Comparison of ENCODE assay signal across 21 cellular contexts in the genomic region with DNA sequence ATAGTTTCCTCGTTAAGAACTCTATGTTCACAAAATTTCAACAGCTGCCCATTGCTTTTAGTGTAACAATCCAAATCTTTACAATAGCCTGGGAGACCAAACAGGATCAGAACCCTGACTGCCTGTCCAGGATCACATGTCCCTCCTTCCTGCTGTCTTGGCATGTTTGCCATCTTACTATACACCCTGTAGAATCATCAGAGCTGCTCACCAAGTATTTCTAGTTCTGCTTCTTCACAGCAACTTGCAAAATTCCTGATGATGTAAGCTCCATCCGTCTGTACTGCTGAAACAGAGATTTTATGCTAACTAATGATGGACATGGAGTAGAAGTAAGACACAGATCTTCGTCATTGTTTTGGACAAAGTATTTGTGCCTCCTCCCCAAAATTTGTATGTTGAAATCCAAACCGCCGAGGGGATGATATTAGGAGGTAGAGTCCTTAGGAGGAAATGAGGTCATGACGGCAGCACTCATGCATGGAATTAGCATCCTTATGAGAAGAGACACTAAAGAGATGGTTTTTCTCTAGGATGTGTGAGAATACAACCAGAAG.
A peak's percentile ranks its signal among the peaks of the same experiment; 100 is the strongest.
DNase-seq lines count a peak whose midpoint lies in the region; ATAC-seq, FAIRE-seq and TF ChIP-seq lines count a peak whose summit lies in the region.
"Had no signal": no experiment of that assay in that cellular context is flagged by ENCODE, and none has a peak within 500 bp of the region (broad histone marks: within the 10 kb centered on the region; RNA-seq: fewer than 3 reads in every experiment).

No MANE protein-coding gene starts in this region.

- no peak overlapping the region for H2BK120ac ChIP-seq in mesendoderm (ENCODE audit: low read depth, low read length)

- H3K9ac ChIP-seq in mesendoderm (ENCODE audit: low read length) = no peak overlapping the region

- no peak overlapping the region for H4K5ac ChIP-seq in mesendoderm (ENCODE audit: low read length)

- no peak overlapping the region for H3K4ac ChIP-seq in mesendoderm (ENCODE audit: low read depth, low read length)

- H3K18ac ChIP-seq in mesendoderm (ENCODE audit: low read length) = no peak overlapping the region

- H3K4me2 ChIP-seq in mesendoderm (ENCODE audit: low read length) = no peak overlapping the region

- H3K4me1 ChIP-seq in mesendoderm (ENCODE audit: control insufficient read depth, low read depth, low read length) = peaks cover 2% of the 10 kb centered on the region
- H3K4me1 ChIP-seq: BE2C had no signal

- H3K4me3 ChIP-seq in AG10803 (ENCODE audit: low read length) (no peak overlapping the region), LNCaP clone FGC (ENCODE audit: low read depth, low read length) (no peak overlapping the region), bronchial epithelial cell (ENCODE audit: low read depth, low read length) (no peak overlapping the region), mesendoderm (ENCODE audit: low read length) (no peak overlapping the region)

- no peak overlapping the region for H3K23ac ChIP-seq in mesendoderm (ENCODE audit: low read length)

- no peak overlapping the region for H2BK5ac ChIP-seq in mesendoderm (ENCODE audit: low read length)

- TF ChIP-seq CTCF in AG10803 (conservative IDR thresholded peaks at IDR 0.05; ENCODE audit: low read length) (no peak), LNCaP clone FGC (IDR thresholded peaks at IDR 0.05; ENCODE audit: control insufficient read depth, extremely low read depth, insufficient read depth) (no peak), bronchial epithelial cell (IDR thresholded peaks at IDR 0.05; ENCODE audit: insufficient read depth, low read length, severe bottlenecking) (no peak)

- H3K27me3 ChIP-seq in bronchial epithelial cell (ENCODE audit: control insufficient read depth, insufficient read depth, low read length) (no peaks in the 10 kb centered on the region), mesendoderm (ENCODE audit: insufficient read depth, low read length, poor library complexity) (no peaks in the 10 kb centered on the region)
- H3K27me3 ChIP-seq: BE2C had no signal

- no peak overlapping the region for H3K56ac ChIP-seq in mesendoderm (ENCODE audit: low read length)

- DNase-seq in AG10803 (ENCODE audit: low read depth) (peak; percentile 2), LNCaP clone FGC (ENCODE audit: low read depth) (peak; percentile 93), bronchial epithelial cell (ENCODE audit: low read depth) (peak; percentile 13), mesendoderm (peak; percentile 14), NCI-H2196 (lab: John Stamatoyannopoulos, UW; ENCODE audit: unreplicated experiment) (no peak), NCI-H2196 treated with DMSO at 0.1 percent for 48 hours (lab: John Stamatoyannopoulos, UW; ENCODE audit: unreplicated experiment) (no peak), putamen (ENCODE audit: low spot score) (no peak)
- DNase-seq: BE2C; CD4-positive, alpha-beta T cell; DMS153; DMS79; GDM1; GOT3; H7; IMR-90 had no signal

- no CpG with 5 or more reads among the region's 6 CpGs for WGBS in mesendoderm (ENCODE audit: extremely low coverage, insufficient coverage, low lambda C conversion rate)

- H3K79me1 ChIP-seq in mesendoderm (ENCODE audit: low read length) = no peaks in the 10 kb centered on the region

- no peak overlapping the region for H2AK5ac ChIP-seq in mesendoderm (ENCODE audit: low read length)

- H3K36me3 ChIP-seq in bronchial epithelial cell (ENCODE audit: control insufficient read depth, insufficient read depth, low read length) = no peaks in the 10 kb centered on the region
- no peaks in the 10 kb centered on the region for H3K36me3 ChIP-seq in mesendoderm (ENCODE audit: control insufficient read depth, insufficient read depth, low read length)
- H3K36me3 ChIP-seq: BE2C had no signal

- ATAC-seq in activated CD4-positive, CD25-positive, alpha-beta regulatory T cell treated with anti-CD3 and anti-CD28 coated beads, Interleukin-2, amount 50 U/mL, for 24 hours = no peak
- ATAC-seq: HCT116 had no signal

- H3K79me2 ChIP-seq in mesendoderm (ENCODE audit: control insufficient read depth, insufficient read depth, low read length) = no peaks in the 10 kb centered on the region

- no peak overlapping the region for H4K8ac ChIP-seq in mesendoderm (ENCODE audit: low read depth, low read length)

- no peak for FAIRE-seq in bronchial epithelial cell (lab: Jason Lieb, UNC)
- FAIRE-seq: GM12892, GM18507, HTR-8/SVneo had no signal

- H3K27ac ChIP-seq in mesendoderm (ENCODE audit: low read depth, low read length) = no peak overlapping the region
- H3K27ac ChIP-seq: C4-2B had no signal

- no peak overlapping the region for H2BK15ac ChIP-seq in mesendoderm (replicated peaks; ENCODE audit: low read depth)

Comparison
In these comparisons a context has a peak if more than half of its experiments do, and no peak if none do; other contexts are left out.
1. DNase-seq: peak in AG10803 (single experiment), LNCaP clone FGC (single experiment), bronchial epithelial cell (single experiment) and mesendoderm (single experiment); none in NCI-H2196 (single experiment), NCI-H2196 treated with DMSO at 0.1 percent for 48 hours (single experiment) and putamen (single experiment).